In genomic region chr6:43703512-43704429, GRCh38 we compare ENCODE assay signal across 10 cellular contexts. TPM values are rescaled to one million over a fixed set of nuclear protein-coding genes. Genes with fewer than 3 reads are reported as not detected.
DNase-seq lines count a peak whose midpoint lies in the region; ATAC-seq and TF ChIP-seq lines count a peak whose summit lies in the region.
"Had no signal": no experiment of that assay in that cellular context is flagged by ENCODE, and none has a peak within 500 bp of the region (broad histone marks: within the 10 kb centered on the region; RNA-seq: fewer than 3 reads in every experiment).

No MANE protein-coding gene starts in this region.

- DNase-seq in HT-29 (ENCODE audit: low spot score) = peak; percentile 67
- DNase-seq in RWPE2 (ENCODE audit: low spot score) = no peak
- DNase-seq in stimulated activated naive B cell treated with anti-CD40 and anti-IgM and Interleukin-4, amounts not matched to agents 10 μg/mL and 1 μg/mL and 100 μg/mL, for 72 hours = peak; percentile 32
- DNase-seq in NCI-H1694 (lab: John Stamatoyannopoulos, UW) = no peak
- DNase-seq in globus pallidus (ENCODE audit: low spot score) = no peak
- DNase-seq in activated CD8-positive, alpha-beta T cell treated with anti-CD3 and anti-CD28 coated beads for 36 hours = no peak
- DNase-seq: naive thymus-derived CD8-positive, alpha-beta T cell had no signal

- peak overlapping the region; percentile 25 for H3K27ac Mint-ChIP-seq in stimulated activated naive B cell treated with anti-CD40 and anti-IgM and Interleukin-4, amounts not matched to agents 10 μg/mL and 1 μg/mL and 100 μg/mL, for 72 hours
- H3K27ac Mint-ChIP-seq in activated CD8-positive, alpha-beta T cell treated with anti-CD3 and anti-CD28 coated beads for 36 hours = no peak overlapping the region

- peak overlapping the region; percentile 54 to 64 for H3K4me3 Mint-ChIP-seq in stimulated activated naive B cell treated with anti-CD40 and anti-IgM and Interleukin-4, amounts not matched to agents 10 μg/mL and 1 μg/mL and 100 μg/mL, for 72 hours
- H3K4me3 Mint-ChIP-seq in activated CD8-positive, alpha-beta T cell treated with anti-CD3 and anti-CD28 coated beads for 36 hours = no peak overlapping the region
- H3K4me3 Mint-ChIP-seq: naive thymus-derived CD8-positive, alpha-beta T cell had no signal

- no peaks in the 10 kb centered on the region for H3K36me3 ChIP-seq in RWPE2 (ENCODE audit: low read depth)

- no peaks in the 10 kb centered on the region for H3K27me3 ChIP-seq in RWPE2 (ENCODE audit: insufficient read depth, poor library complexity, severe bottlenecking)
- H3K27me3 ChIP-seq in layer of hippocampus (ENCODE audit: control insufficient read depth, insufficient read depth, low read length) = no peaks in the 10 kb centered on the region

- no peak for TF ChIP-seq CTCF in RWPE2 (IDR thresholded peaks at IDR 0.05; ENCODE audit: poor library complexity, severe bottlenecking)
- TF ChIP-seq CTCF in activated CD8-positive, alpha-beta T cell treated with anti-CD3 and anti-CD28 coated beads for 36 hours (IDR thresholded peaks at IDR 0.05) = no peak

- H3K36me3 Mint-ChIP-seq in stimulated activated naive B cell treated with anti-CD40 and anti-IgM and Interleukin-4, amounts not matched to agents 10 μg/mL and 1 μg/mL and 100 μg/mL, for 72 hours = no peaks in the 10 kb centered on the region
- H3K36me3 Mint-ChIP-seq in activated CD8-positive, alpha-beta T cell treated with anti-CD3 and anti-CD28 coated beads for 36 hours (ENCODE audit: low read depth) = no peaks in the 10 kb centered on the region
- H3K36me3 Mint-ChIP-seq: naive thymus-derived CD8-positive, alpha-beta T cell had no signal

- ATAC-seq in RWPE2 (ENCODE audit: low read depth) = no peak
- ATAC-seq in stimulated activated naive B cell treated with anti-CD40 and anti-IgM and Interleukin-4, amounts not matched to agents 10 μg/mL and 1 μg/mL and 100 μg/mL, for 72 hours (replicated peaks) = peak; percentile 78 to 79
- no peak for ATAC-seq in activated CD8-positive, alpha-beta T cell treated with anti-CD3 and anti-CD28 coated beads for 36 hours

- CTCF ChIA-PET in activated CD8-positive, alpha-beta T cell treated with anti-CD3 and anti-CD28 coated beads for 36 hours (lab: Charles Lee) = interaction anchor here (0.8 kb wide), 1 partner anchor 393 kb away, joined by 3 read pairs; no protein-coding TSS in a partner anchor

- peaks cover 32% of the 10 kb centered on the region for H3K4me1 ChIP-seq in RWPE2 (ENCODE audit: insufficient read depth, poor library complexity, severe bottlenecking)

- H3K27ac ChIP-seq in RWPE2 (ENCODE audit: poor library complexity, severe bottlenecking) (peak overlapping the region; percentile 43), layer of hippocampus (ENCODE audit: low read depth, low read length) (peak overlapping the region; percentile 69)
- H3K27ac ChIP-seq: HL-60 had no signal

- intact Hi-C loops in activated CD8-positive, alpha-beta T cell treated with anti-CD3 and anti-CD28 coated beads for 36 hours (cut with micrococcal nuclease) = no loop called here

- no peak overlapping the region for H3K4me3 ChIP-seq in RWPE2 (ENCODE audit: severe bottlenecking)

- POLR2A ChIA-PET in activated CD8-positive, alpha-beta T cell treated with anti-CD3 and anti-CD28 coated beads for 36 hours (lab: Charles Lee) = no interaction called here

- peaks cover 31 to 52% of the 10 kb centered on the region in 2 donors for H3K4me1 Mint-ChIP-seq in stimulated activated naive B cell treated with anti-CD40 and anti-IgM and Interleukin-4, amounts not matched to agents 10 μg/mL and 1 μg/mL and 100 μg/mL, for 72 hours
- peaks cover 7% of the 10 kb centered on the region for H3K4me1 Mint-ChIP-seq in activated CD8-positive, alpha-beta T cell treated with anti-CD3 and anti-CD28 coated beads for 36 hours (ENCODE audit: low read depth)

- no peaks in the 10 kb centered on the region for H3K9me3 Mint-ChIP-seq in stimulated activated naive B cell treated with anti-CD40 and anti-IgM and Interleukin-4, amounts not matched to agents 10 μg/mL and 1 μg/mL and 100 μg/mL, for 72 hours
- no peaks in the 10 kb centered on the region for H3K9me3 Mint-ChIP-seq in activated CD8-positive, alpha-beta T cell treated with anti-CD3 and anti-CD28 coated beads for 36 hours
- H3K9me3 Mint-ChIP-seq: HFFc6 had no signal

- H3K27me3 Mint-ChIP-seq in stimulated activated naive B cell treated with anti-CD40 and anti-IgM and Interleukin-4, amounts not matched to agents 10 μg/mL and 1 μg/mL and 100 μg/mL, for 72 hours = peaks cover 19 to 26% of the 10 kb centered on the region in 2 donors
- peaks cover 31% of the 10 kb centered on the region for H3K27me3 Mint-ChIP-seq in activated CD8-positive, alpha-beta T cell treated with anti-CD3 and anti-CD28 coated beads for 36 hours

- H3K9me3 ChIP-seq in RWPE2 (ENCODE audit: severe bottlenecking) = no peaks in the 10 kb centered on the region

RNA-seq across cellular contexts. Expression of gene MRPS18A, which starts 16.2 kb away (rescaled TPM):
- 112 and 125 TPM in 2 replicates for total RNA-seq in HT-29 (2014; rRNA removed; shearing (Covaris generic))
- 10 to 100 TPM; 45.4 to 52.9 TPM for total RNA-seq in activated CD8-positive, alpha-beta T cell treated with anti-CD3 and anti-CD28 coated beads for 36 hours

RNA-seq across cellular contexts. Expression of gene RSPH9, which starts 58.9 kb away (rescaled TPM):
- total RNA-seq in HT-29 (2014; rRNA removed; shearing (Covaris generic)) = not detected in 2 replicates
- under 1 TPM in 1 of 2 experiments, not detected in 1; 0.11 TPM for total RNA-seq in activated CD8-positive, alpha-beta T cell treated with anti-CD3 and anti-CD28 coated beads for 36 hours
- total RNA-seq: naive thymus-derived CD8-positive, alpha-beta T cell had no signal

Comparison
In these comparisons a context has a peak if more than half of its experiments do, and no peak if none do; other contexts are left out.
1. DNase-seq: peak in HT-29 (single experiment) and stimulated activated naive B cell treated with anti-CD40 and anti-IgM and Interleukin-4, amounts not matched to agents 10 μg/mL and 1 μg/mL and 100 μg/mL, for 72 hours (single experiment); none in RWPE2 (single experiment), NCI-H1694 (single experiment), globus pallidus (single experiment) and activated CD8-positive, alpha-beta T cell treated with anti-CD3 and anti-CD28 coated beads for 36 hours (single experiment).
2. ATAC-seq: peak in stimulated activated naive B cell treated with anti-CD40 and anti-IgM and Interleukin-4, amounts not matched to agents 10 μg/mL and 1 μg/mL and 100 μg/mL, for 72 hours (2 of 2); none in RWPE2 (single experiment) and activated CD8-positive, alpha-beta T cell treated with anti-CD3 and anti-CD28 coated beads for 36 hours (single experiment).